ENCODE assay signal across 11 cellular contexts in the genomic region with DNA sequence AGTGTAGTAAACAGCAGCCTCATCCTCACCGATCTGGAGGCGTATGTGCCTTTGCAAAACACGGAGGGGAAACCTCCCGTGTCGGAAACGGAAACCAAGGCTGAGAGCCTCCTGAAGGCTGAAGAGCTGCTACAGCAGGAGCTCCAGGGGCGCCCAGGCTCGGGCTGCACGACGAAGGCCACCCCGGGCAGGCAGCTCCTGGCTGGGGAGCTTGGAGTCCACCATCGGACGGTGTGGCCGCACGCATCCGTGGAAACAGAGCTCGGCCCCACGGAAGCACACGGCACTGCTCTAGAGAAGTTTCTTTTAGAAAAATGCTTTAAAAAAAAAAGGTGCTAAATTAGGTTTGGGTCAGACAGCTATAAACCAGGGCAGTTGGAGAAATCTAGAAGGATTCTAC.
"Had no signal": no experiment of that assay in that cellular context is flagged by ENCODE, and none has a peak within 500 bp of the region (broad histone marks: within the 10 kb centered on the region; RNA-seq: fewer than 3 reads in every experiment).

No MANE protein-coding gene starts in this region.

- H3K27me3 Mint-ChIP-seq: activated CD4-positive, alpha-beta T cell treated with anti-CD3 and anti-CD28 coated beads, Interleukin-2, amount 10 ng/mL, durations not matched to agents 24 days and 14 days; activated naive CD8-positive, alpha-beta T cell treated with anti-CD3 and anti-CD28 coated beads, Interleukin-2, amount 10 ng/mL, durations not matched to agents 7 days and 5 days; memory B cell; T-cell had no signal

- H3K4me3 Mint-ChIP-seq: activated CD4-positive, alpha-beta T cell treated with anti-CD3 and anti-CD28 coated beads, Interleukin-2, amount 10 ng/mL, durations not matched to agents 24 days and 14 days; activated naive CD8-positive, alpha-beta T cell treated with anti-CD3 and anti-CD28 coated beads, Interleukin-2, amount 10 ng/mL, durations not matched to agents 7 days and 5 days; memory B cell; T-cell had no signal

- H3K9ac ChIP-seq: parathyroid adenoma had no signal

- H3K9me3 Mint-ChIP-seq: activated CD4-positive, alpha-beta T cell treated with anti-CD3 and anti-CD28 coated beads, Interleukin-2, amount 10 ng/mL, durations not matched to agents 24 days and 14 days; activated naive CD8-positive, alpha-beta T cell treated with anti-CD3 and anti-CD28 coated beads, Interleukin-2, amount 10 ng/mL, durations not matched to agents 7 days and 5 days; memory B cell; T-cell had no signal

- H3K4me3 ChIP-seq: esophagus squamous epithelium, SK-N-MC, skin epidermis, tibial artery had no signal

- H3K27ac ChIP-seq: esophagus squamous epithelium, parathyroid adenoma, SK-N-MC, skin epidermis, tibial artery had no signal

- H3K27ac Mint-ChIP-seq: memory B cell had no signal

- DNase-seq: esophagus squamous epithelium had no signal

- H3K9me3 ChIP-seq: esophagus squamous epithelium, tibial artery had no signal

- H3K27me3 ChIP-seq: esophagus squamous epithelium, tibial artery had no signal

- H3K4me1 ChIP-seq: parathyroid adenoma, tibial artery had no signal

- FAIRE-seq: bronchial epithelial cell, islet of Langerhans had no signal
